Comparison of ENCODE assay signal across 1 cellular context in the genomic region with DNA sequence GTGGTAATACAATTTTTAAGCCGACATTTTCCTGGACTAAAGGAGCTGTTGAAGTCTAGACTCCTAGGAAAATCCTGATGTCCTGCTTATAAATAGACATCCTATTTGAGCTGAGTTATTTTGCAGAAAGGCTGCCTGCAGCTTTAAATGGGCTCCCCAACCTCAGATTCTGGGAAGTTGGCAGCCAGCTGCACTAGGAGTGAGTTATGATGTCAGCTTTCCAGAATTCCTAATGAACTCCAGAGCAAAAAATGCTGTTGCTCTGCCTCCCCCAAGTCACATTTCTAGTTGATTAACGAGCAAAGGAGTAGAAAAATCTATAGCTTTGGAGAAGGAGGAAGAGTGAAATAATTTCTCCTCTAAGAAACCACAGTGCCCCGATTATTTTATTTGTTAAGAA.
TF ChIP-seq lines count a peak whose summit lies in the region.

No MANE protein-coding gene starts in this region.

TF ChIP-seq in SK-N-SH, 30 proteins besides CTCF, POLR2A, EP300 and RAD21 (continued from another document):
- TF ChIP-seq, protein P1, sequence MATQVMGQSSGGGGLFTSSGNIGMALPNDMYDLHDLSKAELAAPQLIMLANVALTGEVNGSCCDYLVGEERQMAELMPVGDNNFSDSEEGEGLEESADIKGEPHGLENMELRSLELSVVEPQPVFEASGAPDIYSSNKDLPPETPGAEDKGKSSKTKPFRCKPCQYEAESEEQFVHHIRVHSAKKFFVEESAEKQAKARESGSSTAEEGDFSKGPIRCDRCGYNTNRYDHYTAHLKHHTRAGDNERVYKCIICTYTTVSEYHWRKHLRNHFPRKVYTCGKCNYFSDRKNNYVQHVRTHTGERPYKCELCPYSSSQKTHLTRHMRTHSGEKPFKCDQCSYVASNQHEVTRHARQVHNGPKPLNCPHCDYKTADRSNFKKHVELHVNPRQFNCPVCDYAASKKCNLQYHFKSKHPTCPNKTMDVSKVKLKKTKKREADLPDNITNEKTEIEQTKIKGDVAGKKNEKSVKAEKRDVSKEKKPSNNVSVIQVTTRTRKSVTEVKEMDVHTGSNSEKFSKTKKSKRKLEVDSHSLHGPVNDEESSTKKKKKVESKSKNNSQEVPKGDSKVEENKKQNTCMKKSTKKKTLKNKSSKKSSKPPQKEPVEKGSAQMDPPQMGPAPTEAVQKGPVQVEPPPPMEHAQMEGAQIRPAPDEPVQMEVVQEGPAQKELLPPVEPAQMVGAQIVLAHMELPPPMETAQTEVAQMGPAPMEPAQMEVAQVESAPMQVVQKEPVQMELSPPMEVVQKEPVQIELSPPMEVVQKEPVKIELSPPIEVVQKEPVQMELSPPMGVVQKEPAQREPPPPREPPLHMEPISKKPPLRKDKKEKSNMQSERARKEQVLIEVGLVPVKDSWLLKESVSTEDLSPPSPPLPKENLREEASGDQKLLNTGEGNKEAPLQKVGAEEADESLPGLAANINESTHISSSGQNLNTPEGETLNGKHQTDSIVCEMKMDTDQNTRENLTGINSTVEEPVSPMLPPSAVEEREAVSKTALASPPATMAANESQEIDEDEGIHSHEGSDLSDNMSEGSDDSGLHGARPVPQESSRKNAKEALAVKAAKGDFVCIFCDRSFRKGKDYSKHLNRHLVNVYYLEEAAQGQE (IDR thresholded peaks at IDR 0.05; ENCODE audit: low read depth, low read length), result no peak
- TF ChIP-seq TCF12 (IDR thresholded peaks at IDR 0.05), result peak; percentile 42; the same call in 1 of the 2 replicates
